31 cellular contexts compared by ENCODE assay signal in genomic region chr20:9769954-9770353, GRCh38.
"Had no signal": no experiment of that assay in that cellular context is flagged by ENCODE, and none has a peak within 500 bp of the region (broad histone marks: within the 10 kb centered on the region; RNA-seq: fewer than 3 reads in every experiment).

No MANE protein-coding gene starts in this region.

- DNase-seq: activated effector memory CD4-positive, alpha-beta T cell treated with anti-CD3 and anti-CD28 coated beads, Interleukin-2, amount 50 U/mL, for 16 hours; activated effector memory CD4-positive, alpha-beta T cell treated with Interleukin-2 at 50 U/mL for 16 hours; activated gamma-delta T cell; activated gamma-delta T cell treated with Interleukin-2 at 50 U/mL for 16 hours; activated naive CD4-positive, alpha-beta T cell; activated naive CD4-positive, alpha-beta T cell treated with anti-CD3 and anti-CD28 coated beads for 36 hours; activated naive CD4-positive, alpha-beta T cell treated with anti-CD3 and anti-CD28 coated beads, Interleukin-2, amount 10 ng/mL, durations not matched to agents 7 days and 5 days; activated naive CD4-positive, alpha-beta T cell treated with anti-CD3 and anti-CD28 coated beads, Interleukin-2, amount 50 U/mL, for 16 hours; activated naive CD4-positive, alpha-beta T cell treated with Interleukin-2 at 50 U/mL for 16 hours; activated naive CD8-positive, alpha-beta T cell treated with anti-CD3 and anti-CD28 coated beads for 36 hours; activated naive CD8-positive, alpha-beta T cell treated with anti-CD3 and anti-CD28 coated beads, Interleukin-2, amount 10 ng/mL, durations not matched to agents 7 days and 5 days; activated naive CD8-positive, alpha-beta T cell treated with anti-CD3 and anti-CD28 coated beads, Interleukin-2, amount 50 U/mL, for 24 hours; activated T-cell treated with anti-CD3 and anti-CD28 coated beads, Interleukin-2, amount 50 U/mL, for 1 hour; activated T-cell treated with anti-CD3 and anti-CD28 coated beads, Interleukin-2, amount 50 U/mL, for 24 hours; activated T-cell treated with anti-CD3 and anti-CD28 coated beads, Interleukin-2, amount 50 U/mL, for 4 hours; activated T-cell treated with anti-CD3 and anti-CD28 coated beads, Interleukin-2, amount 50 U/mL, for 48 hours; activated T-cell treated with anti-CD3 and anti-CD28 coated beads, Interleukin-2, amount 50 U/mL, for 72 hours; amniotic stem cell; amygdala; anterior cingulate cortex; aorta; body of pancreas; brain microvascular endothelial cell; caudate nucleus; central memory CD4-positive, alpha-beta T cell; cerebellar nuclear complex had no signal

- H3K9me3 ChIP-seq: ascending aorta, body of pancreas, breast epithelium had no signal

- H3K27ac ChIP-seq: ascending aorta, body of pancreas, brain microvascular endothelial cell, breast epithelium, cardiac muscle cell had no signal

- H3K27me3 ChIP-seq: ascending aorta, body of pancreas, brain microvascular endothelial cell, breast epithelium, cardiac muscle cell had no signal

- H3K36me3 ChIP-seq: ascending aorta, brain microvascular endothelial cell, breast epithelium, cardiac muscle cell had no signal

- H3K4me3 ChIP-seq: ascending aorta, body of pancreas, breast epithelium, cardiac muscle cell had no signal

- H3K4me1 ChIP-seq: ascending aorta, body of pancreas, breast epithelium had no signal

- ATAC-seq: activated naive CD4-positive, alpha-beta T cell treated with anti-CD3 and anti-CD28 coated beads, Interleukin-2, amount 50 U/mL, for 72 hours; activated naive CD8-positive, alpha-beta T cell treated with anti-CD3 and anti-CD28 coated beads, Interleukin-2, amount 50 U/mL, for 24 hours; activated T-cell treated with anti-CD3 and anti-CD28 coated beads, Interleukin-2, amount 50 U/mL, for 4 hours; activated T-cell treated with anti-CD3 and anti-CD28 coated beads, Interleukin-2, amount 50 U/mL, for 72 hours; activated T-helper 17 cell treated with anti-CD3 and anti-CD28 coated beads, Interleukin-2, amount 50 U/mL, for 72 hours; body of pancreas had no signal
